Comparison of ENCODE assay signal across 25 cellular contexts in genomic region chr18:26208901-26209445, GRCh38. TPM values are rescaled to one million over a fixed set of nuclear protein-coding genes. Genes with fewer than 3 reads are reported as not detected.
DNase-seq lines count a peak whose midpoint lies in the region; ATAC-seq, FAIRE-seq and TF ChIP-seq lines count a peak whose summit lies in the region.
"Had no signal": no experiment of that assay in that cellular context is flagged by ENCODE, and none has a peak within 500 bp of the region (broad histone marks: within the 10 kb centered on the region; RNA-seq: fewer than 3 reads in every experiment).

No MANE protein-coding gene starts in this region.

- peak; percentile 59 for ATAC-seq in K562
- peak; percentile 92 for ATAC-seq in left lung
- no peak for ATAC-seq in GM18858 (IDR thresholded peaks at IDR 0.05; ENCODE audit: unreplicated experiment)
- ATAC-seq: CD8-positive, alpha-beta T cell; GM23338 had no signal

- H3K27ac Mint-ChIP-seq in nephron progenitor cell: peak overlapping the region; percentile 68
- H3K27ac Mint-ChIP-seq in neural progenitor cell: no peak overlapping the region
- H3K27ac Mint-ChIP-seq: B cell; CD8-positive, alpha-beta T cell; GM23338; HFFc6 had no signal

- no peak overlapping the region for H3K9ac ChIP-seq in K562 (ENCODE audit: insufficient read depth in 1 of 2, low read depth in 2 of 2, low read length in 2 of 2)
- H3K9ac ChIP-seq in neural progenitor cell: no peak overlapping the region
- H3K9ac ChIP-seq: BLaER1 had no signal

- no peak for TF ChIP-seq CTCF in K562 (IDR thresholded peaks at IDR 0.05 in 2 of 3, conservative IDR thresholded peaks at IDR 0.05 in 1 of 3; ENCODE audit: insufficient read depth in 2 of 3, low read depth in 1 of 3, low read length in 3 of 3)
- TF ChIP-seq CTCF in left lung (IDR thresholded peaks at IDR 0.05): no peak
- TF ChIP-seq CTCF in nephron progenitor cell (IDR thresholded peaks at IDR 0.05): no peak
- TF ChIP-seq CTCF in neural progenitor cell (IDR thresholded peaks at IDR 0.05): no peak

- H3K27me3 Mint-ChIP-seq in nephron progenitor cell (ENCODE audit: low read depth, poor library complexity) (peaks cover 16% of the 10 kb centered on the region), neural progenitor cell (ENCODE audit: insufficient read depth, low read depth) (peaks cover 5% of the 10 kb centered on the region)
- H3K27me3 Mint-ChIP-seq: B cell had no signal

- TF ChIP-seq EP300 in K562 (IDR thresholded peaks at IDR 0.05; ENCODE audit: low read length): no peak

- intact Hi-C loops in K562 (cut with micrococcal nuclease) (no loop called here), left lung (cut with DNase I) (no loop called here)

- no peaks in the 10 kb centered on the region for H3F3A ChIP-seq in neural progenitor cell (ENCODE audit: low read depth)

- H3K27ac ChIP-seq in K562 (ENCODE audit: extremely low read depth, low read depth, low read length) (no peak overlapping the region), left lung (no peak overlapping the region), neural progenitor cell (no peak overlapping the region)
- H3K27ac ChIP-seq: 22Rv1, BLaER1, C4-2B had no signal

- POLR2A ChIA-PET in K562 (lab: Yijun Ruan, JAX): interaction anchor here (0.7 to 1.2 kb wide), 2 partner anchors 12 to 293 kb away, joined by 3 to 4 read pairs; no protein-coding TSS in a partner anchor

- 0 out of 2 replicates have a peak overlapping the region, but pooled peaks have one; percentile 7 for H3K4me2 ChIP-seq in K562 (ENCODE audit: insufficient read depth, low read length)
- no peak overlapping the region for H3K4me2 ChIP-seq in neural progenitor cell
- H3K4me2 ChIP-seq: BLaER1, GM23338 had no signal

- no peaks in the 10 kb centered on the region for H4K20me1 ChIP-seq in K562 (replicated peaks; ENCODE audit: control insufficient read depth, insufficient read depth, low read length)
- H4K20me1 ChIP-seq in neural progenitor cell (ENCODE audit: low read depth): no peaks in the 10 kb centered on the region
- H4K20me1 ChIP-seq: BLaER1 had no signal

- WGBS in K562 (ENCODE audit: insufficient coverage, low coverage, missing lambda C conversion rate): 18% methylated on average over 3 of the region's 3 CpGs

- H3K9me1 ChIP-seq in K562 (ENCODE audit: control insufficient read depth, insufficient read depth, low read length): no peaks in the 10 kb centered on the region

- no peak for TF ChIP-seq POLR2A in K562 (conservative IDR thresholded peaks at IDR 0.05)

- peak; percentile 44 for FAIRE-seq in K562 (lab: Jason Lieb, UNC)
- FAIRE-seq: A204.1, G401.6, GM12892, GM19239, H54 had no signal

- H3K27me3 ChIP-seq in K562 (ENCODE audit: control insufficient read depth in 2 of 2, insufficient read depth in 2 of 2, low read length in 2 of 2) (peaks cover 0 to 12% of the 10 kb centered on the region in 2 experiments; a peak in 4 of 5 replicates), left lung (no peaks in the 10 kb centered on the region), neural progenitor cell (no peaks in the 10 kb centered on the region)
- H3K27me3 ChIP-seq: BLaER1 had no signal

- CTCF ChIA-PET in K562 (lab: Yijun Ruan, JAX; ENCODE audit: low intra/inter-chr PET ratio): no interaction called here

- H3K9me3 Mint-ChIP-seq in nephron progenitor cell: no peaks in the 10 kb centered on the region
- peaks cover under 1% of the 10 kb centered on the region for H3K9me3 Mint-ChIP-seq in neural progenitor cell
- H3K9me3 Mint-ChIP-seq: CD4-positive, CD25-positive, alpha-beta regulatory T cell; CD8-positive, alpha-beta T cell; GM23338; HFFc6 had no signal

- no TSS peak for BruUV-seq in K562 (replicated peaks; lab: Mats Ljungman, UMichigan)

- DNase-seq in OCI-M1 (lab: John Stamatoyannopoulos, UW) (peak; percentile 53), K562 (ENCODE audit: extremely low read depth in 1 of 4, low spot score in 3 of 4) (no peak), left lung (no peak), nephron progenitor cell (no peak), neural progenitor cell (ENCODE audit: low spot score) (no peak), LoVo (ENCODE audit: low spot score) (no peak)
- DNase-seq in activated effector memory CD4-positive, alpha-beta T cell treated with anti-CD3 and anti-CD28 coated beads, Interleukin-2, amount 50 U/mL, for 16 hours: no peak
- DNase-seq: Caco-2; CD4-positive, CD25-positive, alpha-beta regulatory T cell; CD8-positive, alpha-beta T cell; DMS153; DND-41; HFFc6 had no signal

- H3K4me3 Mint-ChIP-seq in nephron progenitor cell: no peak overlapping the region
- H3K4me3 Mint-ChIP-seq in neural progenitor cell: no peak overlapping the region
- H3K4me3 Mint-ChIP-seq: B cell; CD4-positive, CD25-positive, alpha-beta regulatory T cell; CD8-positive, alpha-beta T cell; GM23338; HFFc6 had no signal

- H3K4me1 ChIP-seq in K562 (replicated peaks in 1 of 2; ENCODE audit: control insufficient read depth in 2 of 2, insufficient read depth in 2 of 2, low read length in 2 of 2): no peaks in the 10 kb centered on the region
- no peaks in the 10 kb centered on the region for H3K4me1 ChIP-seq in left lung
- H3K4me1 ChIP-seq in neural progenitor cell: no peaks in the 10 kb centered on the region
- H3K4me1 ChIP-seq: BLaER1, Caco-2, HAP-1 had no signal

- H3K4me3 ChIP-seq in K562 (no peak overlapping the region), left lung (no peak overlapping the region), neural progenitor cell (no peak overlapping the region)
- H3K4me3 ChIP-seq: BLaER1, GM23338, HAP-1 had no signal

- 0 out of 2 replicates have a peak overlapping the region, but pooled peaks have one; percentile 36 for H2AFZ ChIP-seq in K562 (ENCODE audit: low read depth, low read length)
- no peak overlapping the region for H2AFZ ChIP-seq in neural progenitor cell (replicated peaks)
- H2AFZ ChIP-seq: GM23338 had no signal

- H3K79me2 ChIP-seq in K562 (ENCODE audit: control insufficient read depth, insufficient read depth, low read length) (no peaks in the 10 kb centered on the region), neural progenitor cell (ENCODE audit: low read depth) (no peaks in the 10 kb centered on the region)

- no peaks in the 10 kb centered on the region for H3K36me3 Mint-ChIP-seq in nephron progenitor cell (ENCODE audit: low read depth)
- no peaks in the 10 kb centered on the region for H3K36me3 Mint-ChIP-seq in neural progenitor cell
- H3K36me3 Mint-ChIP-seq: CD4-positive, CD25-positive, alpha-beta regulatory T cell; CD8-positive, alpha-beta T cell had no signal

- TF ChIP-seq RAD21 in K562 (CRISPR knock-in tag; conservative IDR thresholded peaks at IDR 0.05 in 1 of 2, IDR thresholded peaks at IDR 0.05 in 1 of 2): no peak

- peaks cover 30% of the 10 kb centered on the region for H3K4me1 Mint-ChIP-seq in nephron progenitor cell
- H3K4me1 Mint-ChIP-seq in neural progenitor cell: peaks cover 23% of the 10 kb centered on the region
- H3K4me1 Mint-ChIP-seq: GM23338 had no signal

- H3K36me3 ChIP-seq in K562 (ENCODE audit: control insufficient read depth, insufficient read depth, low read length) (no peaks in the 10 kb centered on the region), left lung (no peaks in the 10 kb centered on the region), neural progenitor cell (no peaks in the 10 kb centered on the region)
- H3K36me3 ChIP-seq: BLaER1, HAP-1 had no signal

- H3K9me3 ChIP-seq in K562 (replicated peaks; ENCODE audit: control insufficient read depth, insufficient read depth, low read depth, low read length): no peaks in the 10 kb centered on the region
- no peaks in the 10 kb centered on the region for H3K9me3 ChIP-seq in left lung
- no peaks in the 10 kb centered on the region for H3K9me3 ChIP-seq in neural progenitor cell (ENCODE audit: low read depth)
- H3K9me3 ChIP-seq: BLaER1, Caco-2, HAP-1 had no signal

- in situ Hi-C loops in K562 (cut with MboI): no loop called here

TF ChIP-seq in K562, 482 proteins besides CTCF, POLR2A, EP300 and RAD21 (continues in another document):
- TF ChIP-seq ZNF785 (CRISPR knock-in tag; IDR thresholded peaks at IDR 0.05): no peak
- no peak for TF ChIP-seq MAX (CRISPR knock-in tag; IDR thresholded peaks at IDR 0.05)
- no peak for TF ChIP-seq RBFOX2 (IDR thresholded peaks at IDR 0.05; ENCODE audit: low read depth, low read length)
- no peak for TF ChIP-seq BCOR (IDR thresholded peaks at IDR 0.05)
- peak; percentile 80 for TF ChIP-seq MAFG (tag; conservative IDR thresholded peaks at IDR 0.05)
- TF ChIP-seq, protein P1, sequence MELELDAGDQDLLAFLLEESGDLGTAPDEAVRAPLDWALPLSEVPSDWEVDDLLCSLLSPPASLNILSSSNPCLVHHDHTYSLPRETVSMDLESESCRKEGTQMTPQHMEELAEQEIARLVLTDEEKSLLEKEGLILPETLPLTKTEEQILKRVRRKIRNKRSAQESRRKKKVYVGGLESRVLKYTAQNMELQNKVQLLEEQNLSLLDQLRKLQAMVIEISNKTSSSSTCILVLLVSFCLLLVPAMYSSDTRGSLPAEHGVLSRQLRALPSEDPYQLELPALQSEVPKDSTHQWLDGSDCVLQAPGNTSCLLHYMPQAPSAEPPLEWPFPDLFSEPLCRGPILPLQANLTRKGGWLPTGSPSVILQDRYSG (tag; conservative IDR thresholded peaks at IDR 0.05; ENCODE audit: low read depth): no peak

RNA-seq across cellular contexts. Expression of gene TAF4B, which starts 17.3 kb away (rescaled TPM):
- 31.1 and 42.4 TPM in 2 replicates for total RNA-seq in K562 (2011; cell fraction: chromatin; rRNA removed; ENCODE audit: low replicate concordance)
- total RNA-seq in K562 (2011; cell fraction: nucleolus; rRNA removed): 35.7 and 38.6 TPM in 2 replicates
- total RNA-seq in K562 (2011; cell fraction: nucleoplasm; rRNA removed): 24.4 and 28.5 TPM in 2 replicates
- total RNA-seq in K562 (2014; rRNA removed) (19.9 and 21.4 TPM in 2 replicates), K562 (2014; rRNA removed; fragmentation: Illumina TruSeq; extraction: Trizol) (25.3 and 30.4 TPM in 2 replicates), K562 (2015; rRNA removed; fragmentation: Illumina TruSeq; extraction: Trizol) (17.2 and 18.0 TPM in 2 replicates), K562 (2021) (19.2 and 22.1 TPM in 2 replicates), left lung (1 to 10 TPM; 2.2 to 2.6 TPM), neural progenitor cell (ENCODE audit: low replicate concordance) (6.9 and 9.1 TPM in 2 replicates)
- polyA plus RNA-seq in K562 (2011; rRNA removed) (15.8 and 21.0 TPM in 2 replicates), K562 (2014; fragmentation: Illumina TruSeq; extraction: Trizol) (18.8 and 20.5 TPM in 2 replicates), K562 (2014; fragmentation: Nextera tagmentation; extraction: Ambion mirVana) (1 to 10 TPM; 4.5 to 5.8 TPM), K562 (2014; rRNA removed) (12.8 and 15.6 TPM in 2 replicates)
- 8.8 and 10.3 TPM in 2 replicates for polyA plus RNA-seq in K562 (2011; cell fraction: cytosol; rRNA removed)
- polyA plus RNA-seq in K562 (2011; cell fraction: nucleus; rRNA removed): 15.6 and 16.8 TPM in 2 replicates
- 7.6 and 8.9 TPM in 2 replicates for polyA plus RNA-seq in K562 (2012)
- polyA minus RNA-seq in K562 (2011; rRNA and poly(A)+ RNA removed): 36.5 and 37.0 TPM in 2 replicates
- 15.6 and 17.4 TPM in 2 replicates for polyA minus RNA-seq in K562 (2011; cell fraction: cytosol; rRNA and poly(A)+ RNA removed)
- 34.3 and 49.5 TPM in 2 replicates for polyA minus RNA-seq in K562 (2011; cell fraction: nucleus; rRNA and poly(A)+ RNA removed)
